8 cellular contexts compared by ENCODE assay signal in genomic region chr18:70205421-70206397, GRCh38. TPM values are rescaled to one million over a fixed set of nuclear protein-coding genes. Genes with fewer than 3 reads are reported as not detected.
DNase-seq lines count a peak whose midpoint lies in the region; ATAC-seq, FAIRE-seq and TF ChIP-seq lines count a peak whose summit lies in the region.

Gene RTTN (minus strand): TSS chr18:70205687. CDS start chr18:70205658, 29 bp downstream.

- H4K20me1 ChIP-seq in Loucy (ENCODE audit: insufficient read depth, low read length, poor library complexity, severe bottlenecking), result peaks cover 3% of the 10 kb centered on the region

- H3K4me3 ChIP-seq in Loucy (ENCODE audit: low read length, poor library complexity, severe bottlenecking), result peak within 1 kb of the TSS; percentile 85

- H3K79me2 ChIP-seq in Loucy (ENCODE audit: insufficient read depth, low read length), result peaks cover 28% of the 10 kb centered on the region

- DNase-seq in EH (ENCODE audit: low read depth) (peak; percentile 95), H54 (ENCODE audit: insufficient read length, low spot score) (peak; percentile 65), fibroblast of peridontal ligament (ENCODE audit: extremely low read depth) (peak; percentile 94)
- peak; percentile 86 for DNase-seq in activated T-helper 9 cell treated with anti-CD3 and anti-CD28 coated beads, Interleukin-2, amount 50 U/mL, for 16 hours (ENCODE audit: low read depth)
- peak; percentile 94 for DNase-seq in natural killer cell treated with Interleukin-12 subunit alpha and Interleukin-12 subunit beta and Interleukin-15 and Interleukin-18, amount 100 ng/mL, for 72 hours (ENCODE audit: low spot score)
- peak; percentile 94 for DNase-seq in stimulated activated naive CD8-positive, alpha-beta T cell treated with anti-CD3 and anti-CD28 coated beads, Interleukin-15, Interleukin-2, amounts not matched to agents 100 U/mL and 50 U/mL, for 24 hours

- peak within 1 kb of the TSS; percentile 100 for H3K4me3 Mint-ChIP-seq in natural killer cell treated with Interleukin-12 subunit alpha and Interleukin-12 subunit beta and Interleukin-15 and Interleukin-18, amount 100 ng/mL, for 72 hours

- peak; percentile 72 for FAIRE-seq in H54 (lab: Jason Lieb, UNC)

- peaks cover 6% of the 10 kb centered on the region for H3K36me3 Mint-ChIP-seq in natural killer cell treated with Interleukin-12 subunit alpha and Interleukin-12 subunit beta and Interleukin-15 and Interleukin-18, amount 100 ng/mL, for 72 hours

- peak within 1 kb of the TSS; percentile 91 for H3K4me2 ChIP-seq in Loucy (ENCODE audit: low read depth, low read length, poor library complexity, severe bottlenecking)

- TF ChIP-seq POLR2A in H54 (IDR thresholded peaks at IDR 0.05; ENCODE audit: low read depth, low read length) (no peak; the same call in 1 of the 2 replicates), Raji (IDR thresholded peaks at IDR 0.05; ENCODE audit: insufficient read depth, low read depth, low read length) (peak; percentile 84)

- peaks cover 24% of the 10 kb centered on the region for H3K4me1 ChIP-seq in Loucy (ENCODE audit: insufficient read depth, low read length, poor library complexity, severe bottlenecking)

- peak within 1 kb of the TSS; percentile 80 for H3K9ac ChIP-seq in Loucy (ENCODE audit: low read depth, low read length, poor library complexity, severe bottlenecking)

- no peak for TF ChIP-seq CTCF in Loucy (conservative IDR thresholded peaks at IDR 0.05; ENCODE audit: low read length)

- ATAC-seq in natural killer cell treated with Interleukin-12 subunit alpha and Interleukin-12 subunit beta and Interleukin-15 and Interleukin-18, amount 100 ng/mL, for 72 hours, result peak; percentile 98
- peak; percentile 98 for ATAC-seq in stimulated activated naive CD8-positive, alpha-beta T cell treated with anti-CD3 and anti-CD28 coated beads, Interleukin-15, Interleukin-2, amounts not matched to agents 100 U/mL and 50 U/mL, for 24 hours

- H3K9me3 ChIP-seq in Loucy (ENCODE audit: insufficient read depth, low read depth, low read length), result no peaks in the 10 kb centered on the region

- H3K27me3 ChIP-seq in Loucy (ENCODE audit: insufficient read depth, low read length, poor library complexity, severe bottlenecking), result no peaks in the 10 kb centered on the region

- peaks cover 14 to 15% of the 10 kb centered on the region in 2 donors for H3K27me3 Mint-ChIP-seq in natural killer cell treated with Interleukin-12 subunit alpha and Interleukin-12 subunit beta and Interleukin-15 and Interleukin-18, amount 100 ng/mL, for 72 hours

- H3K27ac Mint-ChIP-seq in natural killer cell treated with Interleukin-12 subunit alpha and Interleukin-12 subunit beta and Interleukin-15 and Interleukin-18, amount 100 ng/mL, for 72 hours, result peak within 1 kb of the TSS; percentile 92 to 99

- no peaks in the 10 kb centered on the region for H3K9me2 ChIP-seq in Loucy (replicated peaks; ENCODE audit: low read depth, low read length)

- peak within 1 kb of the TSS; percentile 100 for H2AFZ ChIP-seq in Loucy (ENCODE audit: low read length)

- peaks cover 22 to 27% of the 10 kb centered on the region in 2 donors for H3K4me1 Mint-ChIP-seq in natural killer cell treated with Interleukin-12 subunit alpha and Interleukin-12 subunit beta and Interleukin-15 and Interleukin-18, amount 100 ng/mL, for 72 hours (ENCODE audit: low read depth in 2 of 2)

- H3K9me3 Mint-ChIP-seq in natural killer cell treated with Interleukin-12 subunit alpha and Interleukin-12 subunit beta and Interleukin-15 and Interleukin-18, amount 100 ng/mL, for 72 hours, result no peaks in the 10 kb centered on the region

- H3F3A ChIP-seq in Loucy (ENCODE audit: low read depth), result no peaks in the 10 kb centered on the region

- H3K36me3 ChIP-seq in Loucy (ENCODE audit: insufficient read depth, low read length), result peaks cover 11% of the 10 kb centered on the region; the same call in 1 of the 2 replicates

RNA-seq across cellular contexts. Expression of gene RTTN, which starts in this region (rescaled TPM):
- 10 to 100 TPM; 21.8 to 73.7 TPM for total RNA-seq in natural killer cell treated with Interleukin-12 subunit alpha and Interleukin-12 subunit beta and Interleukin-15 and Interleukin-18, amount 100 ng/mL, for 72 hours

Comparison
In these comparisons a context has a peak if more than half of its experiments do, and no peak if none do; other contexts are left out.
1. Peak in every context shown above with its lines: DNase-seq, ATAC-seq and H3K4me3 ChIP-seq.